In genomic region chr14:74965770-74966153, GRCh38 we compare ENCODE assay signal across 17 cellular contexts. TPM values are rescaled to one million over a fixed set of nuclear protein-coding genes. Genes with fewer than 3 reads are reported as not detected.
A peak's percentile ranks its signal among the peaks of the same experiment; 100 is the strongest.
DNase-seq lines count a peak whose midpoint lies in the region; ATAC-seq, FAIRE-seq and TF ChIP-seq lines count a peak whose summit lies in the region.
"Had no signal": no experiment of that assay in that cellular context is flagged by ENCODE, and none has a peak within 500 bp of the region (broad histone marks: within the 10 kb centered on the region; RNA-seq: fewer than 3 reads in every experiment).

No MANE protein-coding gene starts in this region.

- H3K36me3 ChIP-seq in heart right ventricle, result no peaks in the 10 kb centered on the region
- H3K36me3 ChIP-seq: SJCRH30, thoracic aorta had no signal

- no peak overlapping the region for H3K4me3 ChIP-seq in heart right ventricle
- H3K4me3 ChIP-seq: SJCRH30, thoracic aorta had no signal

- H3K27ac ChIP-seq in heart right ventricle (peak overlapping the region in 8 of 10 donors; percentile 12 to 62 (median 46)), RWPE1 (peak overlapping the region; percentile 81)
- H3K27ac ChIP-seq: SJCRH30, thoracic aorta had no signal

- H3K4me1 ChIP-seq in heart right ventricle, result peaks cover 0 to 31% (median 22%) of the 10 kb centered on the region in 9 donors

- FAIRE-seq in urothelium cell line (lab: Jason Lieb, UNC) (peak; percentile 32), GM12891 (lab: Jason Lieb, UNC) (no peak)

- CTCF ChIA-PET in RWPE1 (lab: Yijun Ruan, JAX), result interaction anchor here (0.7 kb wide), 1 partner anchor 789 kb away, joined by 4 read pairs; no protein-coding TSS in a partner anchor

- no peaks in the 10 kb centered on the region for H3K9me3 ChIP-seq in heart right ventricle
- H3K9me3 ChIP-seq: SJCRH30, thoracic aorta had no signal

- DNase-seq in heart right ventricle (no peak), Right ventricle myocardium superior (no peak), RWPE1 (ENCODE audit: low spot score) (peak; percentile 88), urothelium cell line (ENCODE audit: low spot score) (no peak), NCI-H2029 treated with DMSO at 0.1 percent for 48 hours (lab: John Stamatoyannopoulos, UW) (no peak), GM12891 (ENCODE audit: insufficient read length, low spot score) (no peak), HUDEP-2 (lab: John Stamatoyannopoulos, UW; ENCODE audit: unreplicated experiment in 76 of 76) (no peak)
- DNase-seq: ACHN; CD4-positive, CD25-positive, alpha-beta regulatory T cell; DMS153; left cardiac atrium; NCI-H187; NCI-H510A treated with DMSO at 0.1 percent for 48 hours; SJCRH30; T-helper 9 cell had no signal

- POLR2A ChIA-PET in RWPE1 (lab: Yijun Ruan, JAX; ENCODE audit: low non-redundant PET), result no interaction called here

- intact Hi-C loops in heart right ventricle (cut with DNase I) (loop anchor here in 1 of 10 donors (5.0 kb wide), 1 partner anchor 37 kb away; the partner anchor contains the start of gene EIF2B2), Right ventricle myocardium superior (cut with DNase I) (no loop called here)

- peak in 6 of 8 donors; percentile 16 to 77 (median 50) for ATAC-seq in heart right ventricle
- no peak for ATAC-seq in Right ventricle myocardium superior (ENCODE audit: poor library complexity)
- ATAC-seq in esophagus mucosa, result peak; percentile 70

- no peaks in the 10 kb centered on the region for H3K27me3 ChIP-seq in heart right ventricle
- H3K27me3 ChIP-seq: SJCRH30 had no signal

- TF ChIP-seq CTCF in heart right ventricle (IDR thresholded peaks at IDR 0.05), result no peak
- TF ChIP-seq CTCF in RWPE1 (conservative IDR thresholded peaks at IDR 0.05; ENCODE audit: low read depth), result no peak

- TF ChIP-seq POLR2A in GM12891 (IDR thresholded peaks at IDR 0.05; ENCODE audit: low read depth, low read length), result no peak

- WGBS in heart right ventricle, 2 donors, result 53 to 64% methylated on average over 2 of the region's 2 CpGs

TF ChIP-seq in GM12891, 5 proteins besides CTCF, POLR2A, EP300 and RAD21:
- no peak for TF ChIP-seq POLR2AphosphoS5 (IDR thresholded peaks at IDR 0.05; ENCODE audit: low read depth, low read length)
- no peak for TF ChIP-seq PAX5 (IDR thresholded peaks at IDR 0.05; ENCODE audit: insufficient read depth, low read length, severe bottlenecking)
- TF ChIP-seq TAF1 (IDR thresholded peaks at IDR 0.05; ENCODE audit: low read depth, low read length), result no peak
- no peak for TF ChIP-seq POU2F2 (IDR thresholded peaks at IDR 0.05; ENCODE audit: low read depth, low read length)

RNA-seq across cellular contexts. Expression of gene PGF, which starts 10.4 kb away (rescaled TPM):
- 10 to 100 TPM in 1 of 10 donors, 1 to 10 TPM in 9; 2.1 to 22.5 (median 6.1) TPM for total RNA-seq in heart right ventricle
- 10 to 100 TPM in 1 of 2 donors, 1 to 10 TPM in 1; 6.8 to 12.2 TPM for polyA plus RNA-seq in heart right ventricle
- 5.1 TPM for total RNA-seq in Right ventricle myocardium superior
- total RNA-seq in esophagus mucosa, result 4.1 TPM
- 3.9 TPM for polyA plus RNA-seq in GM12891 (2012; ENCODE audit: low read depth, missing spikeins)
- total RNA-seq: CD4-positive, CD25-positive, alpha-beta regulatory T cell had no signal

RNA-seq across cellular contexts. Expression of gene EIF2B2, which starts 37.0 kb away (rescaled TPM):
- 10 to 100 TPM; 25.9 to 44.5 (median 31.5) TPM for total RNA-seq in heart right ventricle
- polyA plus RNA-seq in heart right ventricle, result 10 to 100 TPM; 14.3 to 60.4 TPM
- 29.5 TPM for total RNA-seq in Right ventricle myocardium superior
- 38.7 TPM for total RNA-seq in esophagus mucosa
- polyA plus RNA-seq in GM12891 (2012; ENCODE audit: low read depth, missing spikeins), result 49.2 TPM

RNA-seq across cellular contexts. Expression of gene RPS6KL1, which starts 42.7 kb away (rescaled TPM):
- 10 to 100 TPM; 14.5 to 27.0 (median 21.9) TPM for total RNA-seq in heart right ventricle
- polyA plus RNA-seq in heart right ventricle, result 10 to 100 TPM; 10.3 to 27.1 TPM
- 16.8 TPM for total RNA-seq in Right ventricle myocardium superior
- total RNA-seq in esophagus mucosa, result 1.7 TPM
- 1.0 TPM for polyA plus RNA-seq in GM12891 (2012; ENCODE audit: low read depth, missing spikeins)
